1 cellular context compared by ENCODE assay signal in the genomic region with DNA sequence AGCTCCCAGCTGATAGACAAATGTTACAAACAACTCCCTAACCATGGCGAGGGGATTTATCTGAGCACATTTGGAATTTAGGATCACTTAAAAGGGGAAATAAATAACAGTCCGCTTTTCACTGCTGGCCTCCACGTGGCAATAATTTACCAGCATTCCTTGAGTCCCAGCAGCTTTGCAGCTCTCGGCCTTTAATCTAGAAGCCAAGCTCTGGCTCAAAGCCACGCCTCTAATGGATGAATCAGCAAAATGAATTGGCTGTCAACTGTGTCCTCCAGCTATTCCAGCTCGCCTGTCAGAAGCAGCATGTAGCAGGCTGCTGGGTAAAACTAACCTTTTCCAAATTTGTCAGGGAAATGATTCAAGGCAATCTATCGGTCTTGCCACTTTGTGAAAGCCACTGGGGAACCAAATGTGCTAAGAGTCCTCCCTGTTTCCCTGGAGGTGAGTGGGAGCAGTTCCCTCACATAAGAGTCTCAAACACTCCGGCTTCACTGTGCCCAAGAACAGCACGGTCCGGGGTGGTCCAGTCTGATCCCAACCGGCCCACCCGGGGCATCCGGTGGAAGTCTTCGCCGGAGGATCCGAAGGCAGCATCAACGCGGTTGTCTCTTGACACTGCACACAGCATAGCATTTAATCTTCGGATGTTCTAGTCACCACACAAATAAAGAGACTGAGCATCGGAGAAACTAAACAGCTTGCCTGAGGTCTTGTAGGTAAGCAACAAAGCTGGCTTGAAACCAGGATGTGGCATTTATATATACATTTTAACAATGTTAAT.
TF ChIP-seq lines count a peak whose summit lies in the region.

No MANE protein-coding gene starts in this region.

TF ChIP-seq in HepG2, 621 proteins besides CTCF, POLR2A, EP300 and RAD21 (continued from another document and continues in another):
- peak; percentile 89; the same call in 1 of the 2 replicates for TF ChIP-seq PHF21A (CRISPR knock-in tag; IDR thresholded peaks at IDR 0.05)
- TF ChIP-seq, protein P1, sequence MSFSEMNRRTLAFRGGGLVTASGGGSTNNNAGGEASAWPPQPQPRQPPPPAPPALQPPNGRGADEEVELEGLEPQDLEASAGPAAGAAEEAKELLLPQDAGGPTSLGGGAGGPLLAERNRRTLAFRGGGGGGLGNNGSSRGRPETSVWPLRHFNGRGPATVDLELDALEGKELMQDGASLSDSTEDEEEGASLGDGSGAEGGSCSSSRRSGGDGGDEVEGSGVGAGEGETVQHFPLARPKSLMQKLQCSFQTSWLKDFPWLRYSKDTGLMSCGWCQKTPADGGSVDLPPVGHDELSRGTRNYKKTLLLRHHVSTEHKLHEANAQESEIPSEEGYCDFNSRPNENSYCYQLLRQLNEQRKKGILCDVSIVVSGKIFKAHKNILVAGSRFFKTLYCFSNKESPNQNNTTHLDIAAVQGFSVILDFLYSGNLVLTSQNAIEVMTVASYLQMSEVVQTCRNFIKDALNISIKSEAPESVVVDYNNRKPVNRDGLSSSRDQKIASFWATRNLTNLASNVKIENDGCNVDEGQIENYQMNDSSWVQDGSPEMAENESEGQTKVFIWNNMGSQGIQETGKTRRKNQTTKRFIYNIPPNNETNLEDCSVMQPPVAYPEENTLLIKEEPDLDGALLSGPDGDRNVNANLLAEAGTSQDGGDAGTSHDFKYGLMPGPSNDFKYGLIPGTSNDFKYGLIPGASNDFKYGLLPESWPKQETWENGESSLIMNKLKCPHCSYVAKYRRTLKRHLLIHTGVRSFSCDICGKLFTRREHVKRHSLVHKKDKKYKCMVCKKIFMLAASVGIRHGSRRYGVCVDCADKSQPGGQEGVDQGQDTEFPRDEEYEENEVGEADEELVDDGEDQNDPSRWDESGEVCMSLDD (CRISPR knock-in tag; IDR thresholded peaks at IDR 0.05; ENCODE audit: borderline replicate concordance), result peak; percentile 39; the same call in 1 of the 2 replicates
- peak; percentile 89 for TF ChIP-seq SMAD3 (CRISPR knock-in tag; IDR thresholded peaks at IDR 0.05)
- no peak for TF ChIP-seq AGO1 (IDR thresholded peaks at IDR 0.05; ENCODE audit: low read depth, low read length, poor library complexity, severe bottlenecking)
- peak; percentile 47; the same call in 1 of the 2 replicates for TF ChIP-seq FOXO1 (CRISPR knock-in tag; IDR thresholded peaks at IDR 0.05)
- TF ChIP-seq, protein P2, sequence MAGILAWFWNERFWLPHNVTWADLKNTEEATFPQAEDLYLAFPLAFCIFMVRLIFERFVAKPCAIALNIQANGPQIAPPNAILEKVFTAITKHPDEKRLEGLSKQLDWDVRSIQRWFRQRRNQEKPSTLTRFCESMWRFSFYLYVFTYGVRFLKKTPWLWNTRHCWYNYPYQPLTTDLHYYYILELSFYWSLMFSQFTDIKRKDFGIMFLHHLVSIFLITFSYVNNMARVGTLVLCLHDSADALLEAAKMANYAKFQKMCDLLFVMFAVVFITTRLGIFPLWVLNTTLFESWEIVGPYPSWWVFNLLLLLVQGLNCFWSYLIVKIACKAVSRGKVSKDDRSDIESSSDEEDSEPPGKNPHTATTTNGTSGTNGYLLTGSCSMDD (CRISPR knock-in tag; IDR thresholded peaks at IDR 0.05), result no peak
- no peak for TF ChIP-seq PHB2 (IDR thresholded peaks at IDR 0.05; ENCODE audit: partially characterized antibody)
- peak in 1 of 2 experiments; percentile 82; a peak in 2 of 4 replicates for TF ChIP-seq KLF16 (CRISPR knock-in tag; IDR thresholded peaks at IDR 0.05)
- no peak for TF ChIP-seq CBX2 (IDR thresholded peaks at IDR 0.05; ENCODE audit: low read depth, low read length)
- TF ChIP-seq CBX2 (CRISPR knock-in tag; IDR thresholded peaks at IDR 0.05; ENCODE audit: low read depth), result no peak
- TF ChIP-seq ZNF720 (CRISPR knock-in tag; IDR thresholded peaks at IDR 0.05), result no peak
- 0 out of 2 replicates have a peak, but pooled peaks have one; percentile 40 for TF ChIP-seq ISX (CRISPR knock-in tag; conservative IDR thresholded peaks at IDR 0.05)
- peak; percentile 66 for TF ChIP-seq KDM2A (CRISPR knock-in tag; IDR thresholded peaks at IDR 0.05; ENCODE audit: borderline replicate concordance, low read depth)
- no peak for TF ChIP-seq ZNF775 (CRISPR knock-in tag; IDR thresholded peaks at IDR 0.05; ENCODE audit: borderline replicate concordance)
- no peak for TF ChIP-seq FOXM1 (CRISPR knock-in tag; IDR thresholded peaks at IDR 0.05)
- TF ChIP-seq THYN1 (CRISPR knock-in tag; IDR thresholded peaks at IDR 0.05; ENCODE audit: borderline replicate concordance, low read depth), result no peak
- TF ChIP-seq SP2 (CRISPR knock-in tag; IDR thresholded peaks at IDR 0.05), result no peak
- peak; percentile 46 for TF ChIP-seq ZBTB21 (CRISPR knock-in tag; IDR thresholded peaks at IDR 0.05)
- TF ChIP-seq GTF2F1 (IDR thresholded peaks at IDR 0.05; ENCODE audit: low read length), result no peak
- TF ChIP-seq ZNF30 (CRISPR knock-in tag; IDR thresholded peaks at IDR 0.05), result no peak
- 0 out of 2 replicates have a peak, but pooled peaks have one; percentile 35 for TF ChIP-seq ZNF550 (CRISPR knock-in tag; IDR thresholded peaks at IDR 0.05; ENCODE audit: borderline replicate concordance)
- no peak for TF ChIP-seq ZNF841 (CRISPR knock-in tag; IDR thresholded peaks at IDR 0.05; ENCODE audit: borderline replicate concordance)
- TF ChIP-seq ZNF7 (CRISPR knock-in tag; IDR thresholded peaks at IDR 0.05), result no peak
- no peak for TF ChIP-seq AKAP8 (CRISPR knock-in tag; IDR thresholded peaks at IDR 0.05)
- TF ChIP-seq, protein P3, sequence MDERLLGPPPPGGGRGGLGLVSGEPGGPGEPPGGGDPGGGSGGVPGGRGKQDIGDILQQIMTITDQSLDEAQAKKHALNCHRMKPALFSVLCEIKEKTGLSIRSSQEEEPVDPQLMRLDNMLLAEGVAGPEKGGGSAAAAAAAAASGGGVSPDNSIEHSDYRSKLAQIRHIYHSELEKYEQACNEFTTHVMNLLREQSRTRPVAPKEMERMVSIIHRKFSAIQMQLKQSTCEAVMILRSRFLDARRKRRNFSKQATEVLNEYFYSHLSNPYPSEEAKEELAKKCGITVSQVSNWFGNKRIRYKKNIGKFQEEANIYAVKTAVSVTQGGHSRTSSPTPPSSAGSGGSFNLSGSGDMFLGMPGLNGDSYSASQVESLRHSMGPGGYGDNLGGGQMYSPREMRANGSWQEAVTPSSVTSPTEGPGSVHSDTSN (CRISPR knock-in tag; IDR thresholded peaks at IDR 0.05), result 0 out of 2 replicates have a peak, but pooled peaks have one; percentile 51
- TF ChIP-seq PHF8 (CRISPR knock-in tag; IDR thresholded peaks at IDR 0.05), result peak; percentile 30; the same call in 1 of the 2 replicates
- TF ChIP-seq TCF12 (IDR thresholded peaks at IDR 0.05), result no peak
- TF ChIP-seq TCF12 (CRISPR knock-in tag; IDR thresholded peaks at IDR 0.05), result peak; percentile 79; the same call in 1 of the 2 replicates
- TF ChIP-seq KDM1A (CRISPR knock-in tag; IDR thresholded peaks at IDR 0.05), result no peak
- peak; percentile 97; the same call in 1 of the 2 replicates for TF ChIP-seq NFE2L1 (CRISPR knock-in tag; IDR thresholded peaks at IDR 0.05; ENCODE audit: borderline replicate concordance)
- TF ChIP-seq NCOR1 (IDR thresholded peaks at IDR 0.05; ENCODE audit: borderline replicate concordance, low read length), result peak; percentile 81
- TF ChIP-seq, protein P4, sequence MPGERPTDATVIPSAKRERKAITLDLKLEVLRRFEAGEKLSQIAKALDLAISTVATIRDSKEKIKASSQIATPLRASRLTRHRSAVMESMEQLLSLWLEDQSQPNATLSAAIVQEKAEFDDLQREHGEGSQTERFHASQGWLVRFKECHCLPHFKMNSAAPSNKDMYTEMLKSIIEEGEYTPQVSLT (CRISPR knock-in tag; IDR thresholded peaks at IDR 0.05; ENCODE audit: borderline replicate concordance, low read depth), result no peak
- peak; percentile 65; the same call in 1 of the 2 replicates for TF ChIP-seq ZNF546 (CRISPR knock-in tag; conservative IDR thresholded peaks at IDR 0.05)
- TF ChIP-seq BCL6 (CRISPR knock-in tag; IDR thresholded peaks at IDR 0.05), result peak; percentile 59
- peak; percentile 96 for TF ChIP-seq MAFG (CRISPR knock-in tag; IDR thresholded peaks at IDR 0.05)
- TF ChIP-seq, protein P5, sequence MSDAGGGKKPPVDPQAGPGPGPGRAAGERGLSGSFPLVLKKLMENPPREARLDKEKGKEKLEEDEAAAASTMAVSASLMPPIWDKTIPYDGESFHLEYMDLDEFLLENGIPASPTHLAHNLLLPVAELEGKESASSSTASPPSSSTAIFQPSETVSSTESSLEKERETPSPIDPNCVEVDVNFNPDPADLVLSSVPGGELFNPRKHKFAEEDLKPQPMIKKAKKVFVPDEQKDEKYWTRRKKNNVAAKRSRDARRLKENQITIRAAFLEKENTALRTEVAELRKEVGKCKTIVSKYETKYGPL (CRISPR knock-in tag; IDR thresholded peaks at IDR 0.05), result no peak
- no peak for TF ChIP-seq ZNF354B (CRISPR knock-in tag; IDR thresholded peaks at IDR 0.05)
- peak; percentile 84 for TF ChIP-seq GATAD2A (CRISPR knock-in tag; IDR thresholded peaks at IDR 0.05)
- TF ChIP-seq, protein P6, sequence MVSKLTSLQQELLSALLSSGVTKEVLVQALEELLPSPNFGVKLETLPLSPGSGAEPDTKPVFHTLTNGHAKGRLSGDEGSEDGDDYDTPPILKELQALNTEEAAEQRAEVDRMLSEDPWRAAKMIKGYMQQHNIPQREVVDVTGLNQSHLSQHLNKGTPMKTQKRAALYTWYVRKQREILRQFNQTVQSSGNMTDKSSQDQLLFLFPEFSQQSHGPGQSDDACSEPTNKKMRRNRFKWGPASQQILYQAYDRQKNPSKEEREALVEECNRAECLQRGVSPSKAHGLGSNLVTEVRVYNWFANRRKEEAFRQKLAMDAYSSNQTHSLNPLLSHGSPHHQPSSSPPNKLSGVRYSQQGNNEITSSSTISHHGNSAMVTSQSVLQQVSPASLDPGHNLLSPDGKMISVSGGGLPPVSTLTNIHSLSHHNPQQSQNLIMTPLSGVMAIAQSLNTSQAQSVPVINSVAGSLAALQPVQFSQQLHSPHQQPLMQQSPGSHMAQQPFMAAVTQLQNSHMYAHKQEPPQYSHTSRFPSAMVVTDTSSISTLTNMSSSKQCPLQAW (CRISPR knock-in tag; IDR thresholded peaks at IDR 0.05), result peak; percentile 94
- TF ChIP-seq ZNF136 (CRISPR knock-in tag; IDR thresholded peaks at IDR 0.05; ENCODE audit: low read depth), result no peak
- TF ChIP-seq NR2F6 (IDR thresholded peaks at IDR 0.05), result peak; percentile 56; the same call in 1 of the 2 replicates
- peak; percentile 71 for TF ChIP-seq NR2F6 (CRISPR knock-in tag; IDR thresholded peaks at IDR 0.05)
- no peak for TF ChIP-seq ZNF790 (CRISPR knock-in tag; IDR thresholded peaks at IDR 0.05; ENCODE audit: borderline replicate concordance)
- TF ChIP-seq ZEB1 (IDR thresholded peaks at IDR 0.05; ENCODE audit: insufficient replicate concordance, low read depth), result no peak
- peak; percentile 82; the same call in 1 of the 2 replicates for TF ChIP-seq MED13 (CRISPR knock-in tag; IDR thresholded peaks at IDR 0.05)
- 0 out of 2 replicates have a peak, but pooled peaks have one; percentile 51 for TF ChIP-seq ZNF451 (CRISPR knock-in tag; IDR thresholded peaks at IDR 0.05)
- TF ChIP-seq, protein P7, sequence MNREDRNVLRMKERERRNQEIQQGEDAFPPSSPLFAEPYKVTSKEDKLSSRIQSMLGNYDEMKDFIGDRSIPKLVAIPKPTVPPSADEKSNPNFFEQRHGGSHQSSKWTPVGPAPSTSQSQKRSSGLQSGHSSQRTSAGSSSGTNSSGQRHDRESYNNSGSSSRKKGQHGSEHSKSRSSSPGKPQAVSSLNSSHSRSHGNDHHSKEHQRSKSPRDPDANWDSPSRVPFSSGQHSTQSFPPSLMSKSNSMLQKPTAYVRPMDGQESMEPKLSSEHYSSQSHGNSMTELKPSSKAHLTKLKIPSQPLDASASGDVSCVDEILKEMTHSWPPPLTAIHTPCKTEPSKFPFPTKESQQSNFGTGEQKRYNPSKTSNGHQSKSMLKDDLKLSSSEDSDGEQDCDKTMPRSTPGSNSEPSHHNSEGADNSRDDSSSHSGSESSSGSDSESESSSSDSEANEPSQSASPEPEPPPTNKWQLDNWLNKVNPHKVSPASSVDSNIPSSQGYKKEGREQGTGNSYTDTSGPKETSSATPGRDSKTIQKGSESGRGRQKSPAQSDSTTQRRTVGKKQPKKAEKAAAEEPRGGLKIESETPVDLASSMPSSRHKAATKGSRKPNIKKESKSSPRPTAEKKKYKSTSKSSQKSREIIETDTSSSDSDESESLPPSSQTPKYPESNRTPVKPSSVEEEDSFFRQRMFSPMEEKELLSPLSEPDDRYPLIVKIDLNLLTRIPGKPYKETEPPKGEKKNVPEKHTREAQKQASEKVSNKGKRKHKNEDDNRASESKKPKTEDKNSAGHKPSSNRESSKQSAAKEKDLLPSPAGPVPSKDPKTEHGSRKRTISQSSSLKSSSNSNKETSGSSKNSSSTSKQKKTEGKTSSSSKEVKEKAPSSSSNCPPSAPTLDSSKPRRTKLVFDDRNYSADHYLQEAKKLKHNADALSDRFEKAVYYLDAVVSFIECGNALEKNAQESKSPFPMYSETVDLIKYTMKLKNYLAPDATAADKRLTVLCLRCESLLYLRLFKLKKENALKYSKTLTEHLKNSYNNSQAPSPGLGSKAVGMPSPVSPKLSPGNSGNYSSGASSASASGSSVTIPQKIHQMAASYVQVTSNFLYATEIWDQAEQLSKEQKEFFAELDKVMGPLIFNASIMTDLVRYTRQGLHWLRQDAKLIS (CRISPR knock-in tag; IDR thresholded peaks at IDR 0.05), result no peak
- TF ChIP-seq, protein P8, sequence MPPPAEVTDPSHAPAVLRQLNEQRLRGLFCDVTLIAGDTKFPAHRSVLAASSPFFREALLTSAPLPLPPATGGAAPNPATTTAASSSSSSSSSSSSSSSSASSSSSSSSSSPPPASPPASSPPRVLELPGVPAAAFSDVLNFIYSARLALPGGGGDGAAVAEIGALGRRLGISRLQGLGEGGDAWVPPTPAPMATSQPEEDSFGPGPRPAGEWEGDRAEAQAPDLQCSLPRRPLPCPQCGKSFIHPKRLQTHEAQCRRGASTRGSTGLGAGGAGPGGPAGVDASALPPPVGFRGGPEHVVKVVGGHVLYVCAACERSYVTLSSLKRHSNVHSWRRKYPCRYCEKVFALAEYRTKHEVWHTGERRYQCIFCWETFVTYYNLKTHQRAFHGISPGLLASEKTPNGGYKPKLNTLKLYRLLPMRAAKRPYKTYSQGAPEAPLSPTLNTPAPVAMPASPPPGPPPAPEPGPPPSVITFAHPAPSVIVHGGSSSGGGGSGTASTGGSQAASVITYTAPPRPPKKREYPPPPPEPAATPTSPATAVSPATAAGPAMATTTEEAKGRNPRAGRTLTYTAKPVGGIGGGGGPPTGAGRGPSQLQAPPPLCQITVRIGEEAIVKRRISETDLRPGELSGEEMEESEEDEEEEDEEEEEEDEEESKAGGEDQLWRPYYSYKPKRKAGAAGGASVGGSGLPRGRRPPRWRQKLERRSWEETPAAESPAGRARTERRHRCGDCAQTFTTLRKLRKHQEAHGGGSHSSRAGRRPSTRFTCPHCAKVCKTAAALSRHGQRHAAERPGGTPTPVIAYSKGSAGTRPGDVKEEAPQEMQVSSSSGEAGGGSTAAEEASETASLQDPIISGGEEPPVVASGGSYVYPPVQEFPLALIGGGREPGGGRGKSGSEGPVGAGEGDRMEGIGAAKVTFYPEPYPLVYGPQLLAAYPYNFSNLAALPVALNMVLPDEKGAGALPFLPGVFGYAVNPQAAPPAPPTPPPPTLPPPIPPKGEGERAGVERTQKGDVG (CRISPR knock-in tag; IDR thresholded peaks at IDR 0.05; ENCODE audit: borderline replicate concordance), result peak; percentile 33; the same call in 1 of the 2 replicates
- TF ChIP-seq FOSL2 (CRISPR knock-in tag; IDR thresholded peaks at IDR 0.05), result peak; percentile 93
- no peak for TF ChIP-seq ZNF619 (CRISPR knock-in tag; IDR thresholded peaks at IDR 0.05)
- peak; percentile 67; the same call in 1 of the 2 replicates for TF ChIP-seq SOX5 (CRISPR knock-in tag; IDR thresholded peaks at IDR 0.05; ENCODE audit: borderline replicate concordance)
